15 cellular contexts compared by ENCODE assay signal in the genomic region with DNA sequence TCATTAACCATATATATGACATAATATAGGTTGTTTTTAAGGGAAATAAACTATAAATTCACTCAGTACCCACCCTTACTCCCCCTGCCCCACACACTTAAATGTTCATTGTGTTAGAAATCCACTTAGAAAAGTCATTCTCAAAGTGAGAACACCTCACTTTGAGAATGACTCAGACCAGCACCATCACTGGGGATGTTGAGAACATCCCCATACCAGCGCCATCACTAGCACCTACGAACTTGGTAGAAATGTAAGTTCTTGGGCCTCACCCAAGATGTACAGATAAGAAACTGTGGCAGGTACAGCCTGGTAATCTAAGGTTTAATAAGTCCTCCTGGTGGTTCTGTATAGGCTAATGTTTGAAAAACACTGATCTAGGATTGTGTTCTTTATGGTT.
"Had no signal": no experiment of that assay in that cellular context is flagged by ENCODE, and none has a peak within 500 bp of the region (broad histone marks: within the 10 kb centered on the region; RNA-seq: fewer than 3 reads in every experiment).

No MANE protein-coding gene starts in this region.

- H3K4me3 Mint-ChIP-seq: central memory CD8-positive, alpha-beta T cell; endodermal cell had no signal

- ATAC-seq: left ventricle myocardium superior, SK-N-SH treated with all-trans-retinoic acid at 6 μM for 48 hours had no signal

- H3K9me3 Mint-ChIP-seq: central memory CD8-positive, alpha-beta T cell; endodermal cell had no signal

- DNase-seq: activated CD4-positive, CD25-positive, alpha-beta regulatory T cell treated with anti-CD3 and anti-CD28 coated beads, Interleukin-2, amount 50 U/mL, for 72 hours; activated gamma-delta T cell treated with Interleukin-2 at 50 U/mL for 16 hours; colonic mucosa; endodermal cell; foreskin fibroblast; left ventricle myocardium superior; retina; SIG-M5; spleen; stimulated activated naive CD4-positive, alpha-beta T cell; substantia nigra; T1000; tibial artery had no signal

- H3K27ac Mint-ChIP-seq: endodermal cell had no signal

- H3K27me3 Mint-ChIP-seq: central memory CD8-positive, alpha-beta T cell had no signal
